Comparison of ENCODE assay signal across 31 cellular contexts in the genomic region with DNA sequence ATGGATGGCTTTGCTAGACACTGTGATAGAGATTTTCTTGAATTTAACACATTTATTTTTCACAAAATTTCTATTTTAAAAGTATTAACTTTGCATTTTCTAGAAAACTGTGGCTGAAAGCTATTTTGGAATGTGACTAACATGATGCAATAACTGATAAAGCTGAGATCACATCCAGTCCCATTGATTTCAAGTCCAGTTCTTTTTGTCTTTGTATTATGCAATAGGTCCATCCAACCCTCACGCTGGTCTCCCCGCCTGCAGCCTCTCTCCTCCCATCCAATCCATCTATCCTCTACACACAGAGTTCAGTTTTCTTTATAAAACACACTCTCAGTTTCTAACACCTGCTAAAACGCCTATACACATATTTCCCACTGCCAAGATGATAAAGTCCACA.
"Had no signal": no experiment of that assay in that cellular context is flagged by ENCODE, and none has a peak within 500 bp of the region (broad histone marks: within the 10 kb centered on the region; RNA-seq: fewer than 3 reads in every experiment).

No MANE protein-coding gene starts in this region.

- DNase-seq: activated CD4-positive, alpha-beta memory T cell treated with anti-CD3 and anti-CD28 coated beads for 36 hours; activated CD4-positive, alpha-beta T cell treated with anti-CD3 and anti-CD28 coated beads for 36 hours; activated CD4-positive, alpha-beta T cell treated with anti-CD3 and anti-CD28 coated beads, Interleukin-2, amount 10 ng/mL, durations not matched to agents 24 days and 14 days; activated CD4-positive, CD25-positive, alpha-beta regulatory T cell; activated CD4-positive, CD25-positive, alpha-beta regulatory T cell treated with anti-CD3 and anti-CD28 coated beads, Interleukin-2, amount 50 U/mL, for 72 hours; activated CD8-positive, alpha-beta memory T cell treated with anti-CD3 and anti-CD28 coated beads, Interleukin-2, amount 50 U/mL, for 48 hours; activated CD8-positive, alpha-beta T cell treated with anti-CD3 and anti-CD28 coated beads, Interleukin-2, amount 10 ng/mL, durations not matched to agents 7 days and 5 days; activated gamma-delta T cell; activated naive CD4-positive, alpha-beta T cell; activated naive CD4-positive, alpha-beta T cell treated with anti-CD3 and anti-CD28 coated beads, Interleukin-2, amount 10 ng/mL, durations not matched to agents 7 days and 5 days; activated naive CD8-positive, alpha-beta T cell treated with anti-CD3 and anti-CD28 coated beads, Interleukin-2, amount 10 ng/mL, durations not matched to agents 7 days and 5 days; activated T-cell treated with anti-CD3 and anti-CD28 coated beads for 4 hours; activated T-cell treated with anti-CD3 and anti-CD28 coated beads, Interleukin-2, amount 50 U/mL, for 24 hours; activated T-cell treated with anti-CD3 and anti-CD28 coated beads, Interleukin-2, amount 50 U/mL, for 72 hours; anterior cingulate cortex; body of pancreas; central memory CD4-positive, alpha-beta T cell; colonic mucosa; effector CD8-positive, alpha-beta T cell; esophagus squamous epithelium; foreskin keratinocyte; gastrocnemius medialis; glutamatergic neuron; heart left ventricle; SW 1271; T-cell; T1000 had no signal

- H3K4me3 Mint-ChIP-seq: activated CD4-positive, alpha-beta memory T cell treated with anti-CD3 and anti-CD28 coated beads for 36 hours; activated CD4-positive, alpha-beta T cell treated with anti-CD3 and anti-CD28 coated beads for 36 hours; activated CD4-positive, alpha-beta T cell treated with anti-CD3 and anti-CD28 coated beads, Interleukin-2, amount 10 ng/mL, durations not matched to agents 24 days and 14 days; activated CD8-positive, alpha-beta T cell treated with anti-CD3 and anti-CD28 coated beads, Interleukin-2, amount 10 ng/mL, durations not matched to agents 7 days and 5 days; activated naive CD4-positive, alpha-beta T cell treated with anti-CD3 and anti-CD28 coated beads, Interleukin-2, amount 10 ng/mL, durations not matched to agents 7 days and 5 days; activated naive CD8-positive, alpha-beta T cell treated with anti-CD3 and anti-CD28 coated beads, Interleukin-2, amount 10 ng/mL, durations not matched to agents 7 days and 5 days; activated T-cell treated with anti-CD3 and anti-CD28 coated beads, Interleukin-2, amount 50 U/mL, for 24 hours; activated T-cell treated with anti-CD3 and anti-CD28 coated beads, Interleukin-2, amount 50 U/mL, for 72 hours; T-cell; T-helper 1 cell treated with Interleukin-12 subunit alpha and Interleukin-12 subunit beta and Interleukin-4 antibody, amounts not matched to agents 30 μg/mL and 1 μg/mL, for 36 hours had no signal

- H3K4me1 Mint-ChIP-seq: activated CD4-positive, alpha-beta T cell treated with anti-CD3 and anti-CD28 coated beads for 36 hours; activated CD4-positive, alpha-beta T cell treated with anti-CD3 and anti-CD28 coated beads, Interleukin-2, amount 10 ng/mL, durations not matched to agents 24 days and 14 days; activated naive CD4-positive, alpha-beta T cell treated with anti-CD3 and anti-CD28 coated beads, Interleukin-2, amount 10 ng/mL, durations not matched to agents 7 days and 5 days; activated naive CD8-positive, alpha-beta T cell treated with anti-CD3 and anti-CD28 coated beads, Interleukin-2, amount 10 ng/mL, durations not matched to agents 7 days and 5 days; T-cell had no signal

- H3K27ac Mint-ChIP-seq: activated CD4-positive, alpha-beta memory T cell treated with anti-CD3 and anti-CD28 coated beads for 36 hours; activated CD4-positive, alpha-beta T cell treated with anti-CD3 and anti-CD28 coated beads for 36 hours; activated CD4-positive, alpha-beta T cell treated with anti-CD3 and anti-CD28 coated beads, Interleukin-2, amount 10 ng/mL, durations not matched to agents 24 days and 14 days; activated CD8-positive, alpha-beta T cell treated with anti-CD3 and anti-CD28 coated beads, Interleukin-2, amount 10 ng/mL, durations not matched to agents 7 days and 5 days; activated naive CD4-positive, alpha-beta T cell treated with anti-CD3 and anti-CD28 coated beads, Interleukin-2, amount 10 ng/mL, durations not matched to agents 7 days and 5 days; activated naive CD4-positive, alpha-beta T cell treated with anti-CD3 and anti-CD28 coated beads, Interleukin-2, amount 50 U/mL, for 72 hours; activated naive CD8-positive, alpha-beta T cell treated with anti-CD3 and anti-CD28 coated beads, Interleukin-2, amount 10 ng/mL, durations not matched to agents 7 days and 5 days; activated T-cell treated with anti-CD3 and anti-CD28 coated beads, Interleukin-2, amount 50 U/mL, for 24 hours; activated T-cell treated with anti-CD3 and anti-CD28 coated beads, Interleukin-2, amount 50 U/mL, for 72 hours; T-cell; T-helper 1 cell treated with Interleukin-12 subunit alpha and Interleukin-12 subunit beta and Interleukin-4 antibody, amounts not matched to agents 30 μg/mL and 1 μg/mL, for 36 hours had no signal

- H3K36me3 Mint-ChIP-seq: activated CD4-positive, alpha-beta memory T cell treated with anti-CD3 and anti-CD28 coated beads for 36 hours; activated naive CD4-positive, alpha-beta T cell treated with anti-CD3 and anti-CD28 coated beads, Interleukin-2, amount 10 ng/mL, durations not matched to agents 7 days and 5 days; activated naive CD4-positive, alpha-beta T cell treated with anti-CD3 and anti-CD28 coated beads, Interleukin-2, amount 50 U/mL, for 72 hours; activated naive CD8-positive, alpha-beta T cell treated with anti-CD3 and anti-CD28 coated beads, Interleukin-2, amount 10 ng/mL, durations not matched to agents 7 days and 5 days; T-cell had no signal

- H3K27ac ChIP-seq: body of pancreas, cardiac muscle cell, colonic mucosa, epithelial cell of prostate, esophagus squamous epithelium, foreskin keratinocyte, gastrocnemius medialis, heart left ventricle had no signal

- H3K9me3 Mint-ChIP-seq: activated CD4-positive, alpha-beta T cell treated with anti-CD3 and anti-CD28 coated beads, Interleukin-2, amount 10 ng/mL, durations not matched to agents 24 days and 14 days had no signal

- H3K9me3 ChIP-seq: body of pancreas, colonic mucosa, esophagus squamous epithelium, gastrocnemius medialis, heart left ventricle had no signal

- H3K36me3 ChIP-seq: cardiac muscle cell, colonic mucosa, esophagus squamous epithelium, gastrocnemius medialis, heart left ventricle had no signal

- H3K4me1 ChIP-seq: body of pancreas, colonic mucosa, esophagus squamous epithelium, foreskin keratinocyte, gastrocnemius medialis, heart left ventricle had no signal

- H3K4me3 ChIP-seq: body of pancreas, cardiac muscle cell, colonic mucosa, esophagus squamous epithelium, gastrocnemius medialis, heart left ventricle had no signal

- H3K27me3 Mint-ChIP-seq: activated CD4-positive, alpha-beta memory T cell treated with anti-CD3 and anti-CD28 coated beads for 36 hours; activated CD4-positive, alpha-beta T cell treated with anti-CD3 and anti-CD28 coated beads for 36 hours; activated CD4-positive, alpha-beta T cell treated with anti-CD3 and anti-CD28 coated beads, Interleukin-2, amount 10 ng/mL, durations not matched to agents 24 days and 14 days; activated naive CD4-positive, alpha-beta T cell treated with anti-CD3 and anti-CD28 coated beads, Interleukin-2, amount 10 ng/mL, durations not matched to agents 7 days and 5 days; activated naive CD8-positive, alpha-beta T cell treated with anti-CD3 and anti-CD28 coated beads, Interleukin-2, amount 10 ng/mL, durations not matched to agents 7 days and 5 days; activated T-cell treated with anti-CD3 and anti-CD28 coated beads, Interleukin-2, amount 50 U/mL, for 24 hours; T-cell had no signal

- ATAC-seq: activated CD4-positive, alpha-beta T cell treated with anti-CD3 and anti-CD28 coated beads for 36 hours; activated CD8-positive, alpha-beta T cell treated with anti-CD3 and anti-CD28 coated beads, Interleukin-2, amount 10 ng/mL, durations not matched to agents 7 days and 5 days; activated naive CD4-positive, alpha-beta T cell treated with anti-CD3 and anti-CD28 coated beads, Interleukin-2, amount 50 U/mL, for 72 hours; activated T-cell treated with anti-CD3 and anti-CD28 coated beads, Interleukin-2, amount 50 U/mL, for 72 hours; body of pancreas; foreskin keratinocyte; gastrocnemius medialis; heart left ventricle; T-cell had no signal

- H3K27me3 ChIP-seq: body of pancreas, cardiac muscle cell, colonic mucosa, esophagus squamous epithelium, foreskin keratinocyte, gastrocnemius medialis, heart left ventricle had no signal
